Comparison of ENCODE assay signal across 30 cellular contexts in genomic region chr14:79354336-79354735, GRCh38.
"Had no signal": no experiment of that assay in that cellular context is flagged by ENCODE, and none has a peak within 500 bp of the region (broad histone marks: within the 10 kb centered on the region; RNA-seq: fewer than 3 reads in every experiment).

No MANE protein-coding gene starts in this region.

- H3K36me3 Mint-ChIP-seq: activated CD4-positive, alpha-beta memory T cell treated with anti-CD3 and anti-CD28 coated beads for 36 hours; activated CD8-positive, alpha-beta memory T cell treated with anti-CD3 and anti-CD28 coated beads, Interleukin-2, amount 10 ng/mL, durations not matched to agents 7 days and 5 days; activated naive CD4-positive, alpha-beta T cell treated with anti-CD3 and anti-CD28 coated beads, Interleukin-2, amount 50 U/mL, for 24 hours; activated naive CD8-positive, alpha-beta T cell treated with anti-CD3 and anti-CD28 coated beads, Interleukin-2, amount 10 ng/mL, durations not matched to agents 7 days and 5 days had no signal

- H3K27ac ChIP-seq: body of pancreas, coronary artery, dorsolateral prefrontal cortex had no signal

- H3K9me3 ChIP-seq: body of pancreas had no signal

- ATAC-seq: activated CD4-positive, alpha-beta T cell treated with anti-CD3 and anti-CD28 coated beads for 36 hours; activated CD8-positive, alpha-beta memory T cell treated with anti-CD3 and anti-CD28 coated beads, Interleukin-2, amount 10 ng/mL, durations not matched to agents 7 days and 5 days; activated CD8-positive, alpha-beta T cell treated with anti-CD3 and anti-CD28 coated beads, Interleukin-2, amount 10 ng/mL, durations not matched to agents 7 days and 5 days; body of pancreas; esophagus mucosa; T-helper 17 cell had no signal

- H3K4me3 ChIP-seq: body of pancreas, coronary artery, dorsolateral prefrontal cortex had no signal

- H3K4me3 Mint-ChIP-seq: activated CD4-positive, alpha-beta memory T cell treated with anti-CD3 and anti-CD28 coated beads for 36 hours; activated CD4-positive, alpha-beta T cell treated with anti-CD3 and anti-CD28 coated beads for 36 hours; activated CD4-positive, alpha-beta T cell treated with anti-CD3 and anti-CD28 coated beads, Interleukin-2, amount 10 ng/mL, durations not matched to agents 24 days and 14 days; activated CD8-positive, alpha-beta memory T cell treated with anti-CD3 and anti-CD28 coated beads, Interleukin-2, amount 10 ng/mL, durations not matched to agents 7 days and 5 days; activated CD8-positive, alpha-beta T cell treated with anti-CD3 and anti-CD28 coated beads, Interleukin-2, amount 10 ng/mL, durations not matched to agents 7 days and 5 days; activated naive CD4-positive, alpha-beta T cell treated with anti-CD3 and anti-CD28 coated beads for 36 hours; activated naive CD4-positive, alpha-beta T cell treated with anti-CD3 and anti-CD28 coated beads, Interleukin-2, amount 50 U/mL, for 24 hours; activated naive CD8-positive, alpha-beta T cell treated with anti-CD3 and anti-CD28 coated beads, Interleukin-2, amount 10 ng/mL, durations not matched to agents 7 days and 5 days; activated T-helper 1 cell treated with anti-CD3 and anti-CD28 coated beads, Interleukin-12 subunit alpha, Interleukin-12 subunit beta, Interleukin-2, Interleukin-4 antibody, amounts not matched to agents 30 ng/mL and 10 ng/mL and 1 ng/mL, durations not matched to agents 14 hours and 24 hours and 36 hours; dendritic cell treated with granulocyte-macrophage colony-stimulating factor and Interleukin-4, amounts not matched to agents 40 ng/mL and 50 ng/mL, for 4 days; endodermal cell; T-helper 17 cell had no signal

- H3K27me3 Mint-ChIP-seq: activated CD4-positive, alpha-beta memory T cell treated with anti-CD3 and anti-CD28 coated beads for 36 hours; activated CD4-positive, alpha-beta T cell treated with anti-CD3 and anti-CD28 coated beads for 36 hours; activated CD4-positive, alpha-beta T cell treated with anti-CD3 and anti-CD28 coated beads, Interleukin-2, amount 10 ng/mL, durations not matched to agents 24 days and 14 days; activated CD8-positive, alpha-beta memory T cell treated with anti-CD3 and anti-CD28 coated beads, Interleukin-2, amount 10 ng/mL, durations not matched to agents 7 days and 5 days; activated naive CD4-positive, alpha-beta T cell treated with anti-CD3 and anti-CD28 coated beads, Interleukin-2, amount 50 U/mL, for 24 hours; activated naive CD8-positive, alpha-beta T cell treated with anti-CD3 and anti-CD28 coated beads, Interleukin-2, amount 10 ng/mL, durations not matched to agents 7 days and 5 days; dendritic cell treated with granulocyte-macrophage colony-stimulating factor and Interleukin-4, amounts not matched to agents 40 ng/mL and 50 ng/mL, for 4 days; T-helper 17 cell had no signal

- H3K27me3 ChIP-seq: body of pancreas, dorsolateral prefrontal cortex had no signal

- H3K4me1 Mint-ChIP-seq: activated CD4-positive, alpha-beta T cell treated with anti-CD3 and anti-CD28 coated beads for 36 hours; activated CD4-positive, alpha-beta T cell treated with anti-CD3 and anti-CD28 coated beads, Interleukin-2, amount 10 ng/mL, durations not matched to agents 24 days and 14 days; activated CD8-positive, alpha-beta memory T cell treated with anti-CD3 and anti-CD28 coated beads, Interleukin-2, amount 10 ng/mL, durations not matched to agents 7 days and 5 days; activated naive CD4-positive, alpha-beta T cell treated with anti-CD3 and anti-CD28 coated beads, Interleukin-2, amount 50 U/mL, for 24 hours; activated naive CD8-positive, alpha-beta T cell treated with anti-CD3 and anti-CD28 coated beads, Interleukin-2, amount 10 ng/mL, durations not matched to agents 7 days and 5 days; T-helper 17 cell had no signal

- H3K9me3 Mint-ChIP-seq: activated CD4-positive, alpha-beta memory T cell treated with anti-CD3 and anti-CD28 coated beads for 36 hours; activated CD4-positive, alpha-beta T cell treated with anti-CD3 and anti-CD28 coated beads, Interleukin-2, amount 10 ng/mL, durations not matched to agents 24 days and 14 days; activated naive CD4-positive, alpha-beta T cell treated with anti-CD3 and anti-CD28 coated beads, Interleukin-2, amount 50 U/mL, for 24 hours; activated naive CD8-positive, alpha-beta T cell treated with anti-CD3 and anti-CD28 coated beads, Interleukin-2, amount 10 ng/mL, durations not matched to agents 7 days and 5 days; activated T-helper 1 cell treated with anti-CD3 and anti-CD28 coated beads, Interleukin-12 subunit alpha, Interleukin-12 subunit beta, Interleukin-2, Interleukin-4 antibody, amounts not matched to agents 30 ng/mL and 10 ng/mL and 1 ng/mL, durations not matched to agents 14 hours and 24 hours and 36 hours; activated T-helper 2 cell treated with anti-CD3 and anti-CD28 coated beads, Interferon-gamma antibody, Interleukin-2, Interleukin-4, amounts not matched to agents 10 μg/mL and 5 μg/mL and 100 μg/mL, durations not matched to agents 14 hours and 24 hours and 36 hours; dendritic cell treated with granulocyte-macrophage colony-stimulating factor and Interleukin-4, amounts not matched to agents 40 ng/mL and 50 ng/mL, for 4 days; endodermal cell had no signal

- H3K27ac Mint-ChIP-seq: activated CD4-positive, alpha-beta memory T cell treated with anti-CD3 and anti-CD28 coated beads for 36 hours; activated CD4-positive, alpha-beta T cell treated with anti-CD3 and anti-CD28 coated beads for 36 hours; activated CD4-positive, alpha-beta T cell treated with anti-CD3 and anti-CD28 coated beads, Interleukin-2, amount 10 ng/mL, durations not matched to agents 24 days and 14 days; activated CD8-positive, alpha-beta memory T cell treated with anti-CD3 and anti-CD28 coated beads, Interleukin-2, amount 10 ng/mL, durations not matched to agents 7 days and 5 days; activated CD8-positive, alpha-beta T cell treated with anti-CD3 and anti-CD28 coated beads, Interleukin-2, amount 10 ng/mL, durations not matched to agents 7 days and 5 days; activated naive CD4-positive, alpha-beta T cell treated with anti-CD3 and anti-CD28 coated beads for 36 hours; activated naive CD4-positive, alpha-beta T cell treated with anti-CD3 and anti-CD28 coated beads, Interleukin-2, amount 50 U/mL, for 24 hours; activated naive CD8-positive, alpha-beta T cell treated with anti-CD3 and anti-CD28 coated beads, Interleukin-2, amount 10 ng/mL, durations not matched to agents 7 days and 5 days; activated T-helper 1 cell treated with anti-CD3 and anti-CD28 coated beads, Interleukin-12 subunit alpha, Interleukin-12 subunit beta, Interleukin-2, Interleukin-4 antibody, amounts not matched to agents 30 ng/mL and 10 ng/mL and 1 ng/mL, durations not matched to agents 14 hours and 24 hours and 36 hours; activated T-helper 2 cell treated with anti-CD3 and anti-CD28 coated beads, Interferon-gamma antibody, Interleukin-2, Interleukin-4, amounts not matched to agents 10 μg/mL and 5 μg/mL and 100 μg/mL, durations not matched to agents 14 hours and 24 hours and 36 hours; dendritic cell treated with granulocyte-macrophage colony-stimulating factor and Interleukin-4, amounts not matched to agents 40 ng/mL and 50 ng/mL, for 4 days; endodermal cell; T-helper 17 cell had no signal

- DNase-seq: activated CD4-positive, alpha-beta memory T cell treated with anti-CD3 and anti-CD28 coated beads for 36 hours; activated CD4-positive, alpha-beta T cell treated with anti-CD3 and anti-CD28 coated beads for 36 hours; activated CD4-positive, alpha-beta T cell treated with anti-CD3 and anti-CD28 coated beads, Interleukin-2, amount 10 ng/mL, durations not matched to agents 24 days and 14 days; activated CD4-positive, CD25-positive, alpha-beta regulatory T cell; activated CD4-positive, CD25-positive, alpha-beta regulatory T cell treated with anti-CD3 and anti-CD28 coated beads, Interleukin-2, amount 50 U/mL, for 72 hours; activated CD8-positive, alpha-beta memory T cell treated with anti-CD3 and anti-CD28 coated beads, Interleukin-2, amount 10 ng/mL, durations not matched to agents 7 days and 5 days; activated CD8-positive, alpha-beta memory T cell treated with anti-CD3 and anti-CD28 coated beads, Interleukin-2, amount 50 U/mL, for 4 hours; activated CD8-positive, alpha-beta T cell treated with anti-CD3 and anti-CD28 coated beads, Interleukin-2, amount 10 ng/mL, durations not matched to agents 7 days and 5 days; activated effector memory CD4-positive, alpha-beta T cell treated with anti-CD3 and anti-CD28 coated beads, Interleukin-2, amount 50 U/mL, for 16 hours; activated naive CD4-positive, alpha-beta T cell treated with anti-CD3 and anti-CD28 coated beads for 36 hours; activated naive CD8-positive, alpha-beta T cell treated with anti-CD3 and anti-CD28 coated beads, Interleukin-2, amount 10 ng/mL, durations not matched to agents 7 days and 5 days; activated T-cell treated with anti-CD3 and anti-CD28 coated beads, Interleukin-2, amount 50 U/mL, for 1 hour; activated T-cell treated with anti-CD3 and anti-CD28 coated beads, Interleukin-2, amount 50 U/mL, for 48 hours; amniotic stem cell; anterior cingulate cortex; body of pancreas; caudate nucleus; dorsolateral prefrontal cortex; effector memory CD4-positive, alpha-beta T cell; endodermal cell; foreskin fibroblast; head of caudate nucleus; T-helper 1 cell; T-helper 17 cell had no signal

- H3K4me1 ChIP-seq: body of pancreas had no signal
